ENCODE assay signal across 1 cellular context in the genomic region with DNA sequence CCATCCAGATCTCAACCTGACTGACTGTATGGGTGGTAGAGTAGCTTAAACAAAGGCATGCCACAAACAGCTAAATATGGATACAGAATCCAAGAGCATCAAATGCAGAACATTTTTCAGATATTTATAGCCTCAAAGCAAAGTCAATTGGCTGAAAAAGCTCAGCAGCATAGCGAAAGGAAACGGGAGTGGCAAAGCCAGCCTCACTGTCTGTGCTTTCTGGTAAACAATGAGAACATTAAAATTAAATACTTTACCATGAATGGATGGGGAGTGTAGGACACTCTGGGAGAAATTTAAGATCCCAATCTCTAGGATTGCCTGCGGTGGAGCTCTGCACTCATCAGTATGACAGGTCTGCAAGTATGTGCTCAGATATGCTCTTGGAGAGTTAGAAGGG.
TF ChIP-seq lines count a peak whose summit lies in the region.

No MANE protein-coding gene starts in this region.

TF ChIP-seq in GM23338, 12 proteins besides CTCF, POLR2A, EP300 and RAD21:
- TF ChIP-seq, protein P1, sequence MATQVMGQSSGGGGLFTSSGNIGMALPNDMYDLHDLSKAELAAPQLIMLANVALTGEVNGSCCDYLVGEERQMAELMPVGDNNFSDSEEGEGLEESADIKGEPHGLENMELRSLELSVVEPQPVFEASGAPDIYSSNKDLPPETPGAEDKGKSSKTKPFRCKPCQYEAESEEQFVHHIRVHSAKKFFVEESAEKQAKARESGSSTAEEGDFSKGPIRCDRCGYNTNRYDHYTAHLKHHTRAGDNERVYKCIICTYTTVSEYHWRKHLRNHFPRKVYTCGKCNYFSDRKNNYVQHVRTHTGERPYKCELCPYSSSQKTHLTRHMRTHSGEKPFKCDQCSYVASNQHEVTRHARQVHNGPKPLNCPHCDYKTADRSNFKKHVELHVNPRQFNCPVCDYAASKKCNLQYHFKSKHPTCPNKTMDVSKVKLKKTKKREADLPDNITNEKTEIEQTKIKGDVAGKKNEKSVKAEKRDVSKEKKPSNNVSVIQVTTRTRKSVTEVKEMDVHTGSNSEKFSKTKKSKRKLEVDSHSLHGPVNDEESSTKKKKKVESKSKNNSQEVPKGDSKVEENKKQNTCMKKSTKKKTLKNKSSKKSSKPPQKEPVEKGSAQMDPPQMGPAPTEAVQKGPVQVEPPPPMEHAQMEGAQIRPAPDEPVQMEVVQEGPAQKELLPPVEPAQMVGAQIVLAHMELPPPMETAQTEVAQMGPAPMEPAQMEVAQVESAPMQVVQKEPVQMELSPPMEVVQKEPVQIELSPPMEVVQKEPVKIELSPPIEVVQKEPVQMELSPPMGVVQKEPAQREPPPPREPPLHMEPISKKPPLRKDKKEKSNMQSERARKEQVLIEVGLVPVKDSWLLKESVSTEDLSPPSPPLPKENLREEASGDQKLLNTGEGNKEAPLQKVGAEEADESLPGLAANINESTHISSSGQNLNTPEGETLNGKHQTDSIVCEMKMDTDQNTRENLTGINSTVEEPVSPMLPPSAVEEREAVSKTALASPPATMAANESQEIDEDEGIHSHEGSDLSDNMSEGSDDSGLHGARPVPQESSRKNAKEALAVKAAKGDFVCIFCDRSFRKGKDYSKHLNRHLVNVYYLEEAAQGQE (IDR thresholded peaks at IDR 0.05; ENCODE audit: unreplicated experiment), result no peak
